In genomic region chr11:16982809-16983208, GRCh38 we compare ENCODE assay signal across 21 cellular contexts. TPM values are rescaled to one million over a fixed set of nuclear protein-coding genes. Genes with fewer than 3 reads are reported as not detected.
DNase-seq lines count a peak whose midpoint lies in the region; ATAC-seq, FAIRE-seq and TF ChIP-seq lines count a peak whose summit lies in the region.
"Had no signal": no experiment of that assay in that cellular context is flagged by ENCODE, and none has a peak within 500 bp of the region (broad histone marks: within the 10 kb centered on the region; RNA-seq: fewer than 3 reads in every experiment).

No MANE protein-coding gene starts in this region.

- no peak for TF ChIP-seq CTCF in HepG2 (CRISPR knock-in tag; IDR thresholded peaks at IDR 0.05)
- no peak for TF ChIP-seq CTCF in right lobe of liver (IDR thresholded peaks at IDR 0.05)
- TF ChIP-seq CTCF in endodermal cell (conservative IDR thresholded peaks at IDR 0.05) = no peak
- no peak for TF ChIP-seq CTCF in neural progenitor cell (IDR thresholded peaks at IDR 0.05)

- H3K4me1 Mint-ChIP-seq in endodermal cell (peaks cover 34% of the 10 kb centered on the region), neural progenitor cell (peaks cover 84% of the 10 kb centered on the region)

- ATAC-seq in HepG2 (no peak), right lobe of liver (no peak), GM18498 (IDR thresholded peaks at IDR 0.05; ENCODE audit: unreplicated experiment) (no peak)
- ATAC-seq: natural killer cell treated with Interleukin-12 subunit alpha and Interleukin-12 subunit beta and Interleukin-15 and Interleukin-18, amount 100 ng/mL, for 72 hours; WTC11 had no signal

- H3K9ac ChIP-seq in HepG2 (ENCODE audit: insufficient read depth, low read depth, low read length) (peak overlapping the region; percentile 73; the same call in 1 of the 2 replicates), endodermal cell (ENCODE audit: extremely low read depth, low read length, poor library complexity, severe bottlenecking) (no peak overlapping the region), neural progenitor cell (no peak overlapping the region)

- H3K27ac Mint-ChIP-seq in endodermal cell = no peak overlapping the region
- H3K27ac Mint-ChIP-seq in neural progenitor cell = peak overlapping the region; percentile 99
- H3K27ac Mint-ChIP-seq: natural killer cell treated with Interleukin-12 subunit alpha and Interleukin-12 subunit beta and Interleukin-15 and Interleukin-18, amount 100 ng/mL, for 72 hours; WTC11 had no signal

- TF ChIP-seq POLR2A in HepG2 (IDR thresholded peaks at IDR 0.05; ENCODE audit: insufficient read depth in 1 of 2, low read depth in 2 of 2, low read length in 2 of 2) = no peak
- no peak for TF ChIP-seq POLR2A in right lobe of liver (IDR thresholded peaks at IDR 0.05)

- TF ChIP-seq EP300 in HepG2 (IDR thresholded peaks at IDR 0.05; ENCODE audit: low read depth in 2 of 2, low read length in 2 of 2) = no peak
- TF ChIP-seq EP300 in HepG2 (CRISPR knock-in tag; IDR thresholded peaks at IDR 0.05; ENCODE audit: borderline replicate concordance) = no peak

- no peak for DNase-seq in HepG2 (ENCODE audit: low spot score)
- no peak for DNase-seq in right lobe of liver
- DNase-seq in endodermal cell = no peak
- no peak for DNase-seq in neural progenitor cell (ENCODE audit: low spot score)
- DNase-seq in urothelium cell line (ENCODE audit: low spot score) = no peak
- DNase-seq in NCI-H2081 treated with DMSO at 0.1 percent for 48 hours (lab: John Stamatoyannopoulos, UW) = no peak
- DNase-seq in activated CD8-positive, alpha-beta memory T cell treated with anti-CD3 and anti-CD28 coated beads, Interleukin-2, amount 50 U/mL, for 4 hours = no peak
- DNase-seq: ACHN; activated CD8-positive, alpha-beta memory T cell treated with anti-CD3 and anti-CD28 coated beads for 24 hours; activated gamma-delta T cell; CD4-positive, alpha-beta memory T cell; left ventricle myocardium superior; NCI-H1092; sigmoid colon; stimulated activated CD4-positive, alpha-beta T cell treated with anti-CD3 and anti-CD28 coated beads, Interleukin-2, amount 100 ng/mL, for 48 hours; T-helper 1 cell had no signal

- H3K9me3 ChIP-seq in HepG2 (ENCODE audit: low read length) (no peaks in the 10 kb centered on the region), right lobe of liver (no peaks in the 10 kb centered on the region), endodermal cell (ENCODE audit: control insufficient read depth, low read length) (no peaks in the 10 kb centered on the region), neural progenitor cell (ENCODE audit: low read depth) (no peaks in the 10 kb centered on the region)
- H3K9me3 ChIP-seq: sigmoid colon had no signal

- 100% methylated on average over 1 of the region's 1 CpG for WGBS in HepG2 (ENCODE audit: low lambda C conversion rate)
- 40% methylated on average over 1 of the region's 1 CpG for WGBS in right lobe of liver (ENCODE audit: insufficient coverage, low coverage, low lambda C conversion rate, missing lambda C conversion rate)
- 100% methylated on average over 1 of the region's 1 CpG; no CpG with 5 or more reads in 1 of the 2 experiments for WGBS in endodermal cell (ENCODE audit: insufficient coverage in 1 of 2, insufficient read length in 1 of 2), 2 experiments

- H3K27me3 ChIP-seq in HepG2 (ENCODE audit: control insufficient read depth in 1 of 2, insufficient read depth in 2 of 2, low read length in 2 of 2) (no peaks in the 10 kb centered on the region), right lobe of liver (no peaks in the 10 kb centered on the region), endodermal cell (ENCODE audit: control insufficient read depth, insufficient read depth, low read length, poor library complexity, severe bottlenecking) (no peaks in the 10 kb centered on the region), neural progenitor cell (no peaks in the 10 kb centered on the region)
- H3K27me3 ChIP-seq: sigmoid colon had no signal

- no peak overlapping the region for H3K4me3 Mint-ChIP-seq in endodermal cell
- peak overlapping the region; percentile 73 for H3K4me3 Mint-ChIP-seq in neural progenitor cell
- H3K4me3 Mint-ChIP-seq: CD4-positive, alpha-beta memory T cell; IgD-negative memory B cell; natural killer cell treated with Interleukin-12 subunit alpha and Interleukin-12 subunit beta and Interleukin-15 and Interleukin-18, amount 100 ng/mL, for 72 hours; WTC11 had no signal

- CTCF ChIA-PET in HepG2 (lab: Yijun Ruan, JAX; ENCODE audit: low intra/inter-chr PET ratio, low total read pairs) = no interaction called here

- H3K4me3 ChIP-seq in HepG2 (replicated peaks in 1 of 3; ENCODE audit: insufficient read depth in 1 of 3, low read depth in 2 of 3, low read length in 3 of 3) (peak overlapping the region in 1 of 3 experiments; percentile 52; a peak in 2 of 6 replicates), right lobe of liver (no peak overlapping the region), endodermal cell (ENCODE audit: low read length) (no peak overlapping the region), neural progenitor cell (no peak overlapping the region)
- H3K4me3 ChIP-seq: sigmoid colon had no signal

- in situ Hi-C loops in HepG2 (cut with HindIII; ENCODE audit: extremely low pct_ligation_motif_present, low pct_unique_long_range_greater_than_20kb) = no loop called here

- TF ChIP-seq RAD21 in HepG2 (CRISPR knock-in tag; IDR thresholded peaks at IDR 0.05) = no peak

- no TSS peak for BruUV-seq in HepG2 (replicated peaks; lab: Mats Ljungman, UMichigan)

- H3K27ac ChIP-seq in HepG2 (ENCODE audit: extremely low read length, insufficient read depth, low read length) = peak overlapping the region; percentile 85
- no peak overlapping the region for H3K27ac ChIP-seq in right lobe of liver
- peak overlapping the region; percentile 99 for H3K27ac ChIP-seq in endodermal cell (ENCODE audit: low read depth, low read length)
- no peak overlapping the region for H3K27ac ChIP-seq in neural progenitor cell

- H3K79me2 ChIP-seq in HepG2 (ENCODE audit: insufficient read depth, low read length) = peaks cover 68% of the 10 kb centered on the region
- H3K79me2 ChIP-seq in neural progenitor cell (ENCODE audit: low read depth) = peaks cover 9% of the 10 kb centered on the region

- no peak overlapping the region for H2AFZ ChIP-seq in HepG2 (ENCODE audit: low read length)
- H2AFZ ChIP-seq in neural progenitor cell (replicated peaks) = no peak overlapping the region

- peaks cover 85% of the 10 kb centered on the region for H3K4me1 ChIP-seq in HepG2 (ENCODE audit: insufficient read depth, low read length)
- H3K4me1 ChIP-seq in right lobe of liver = peaks cover 0 to 33% (median 15%) of the 10 kb centered on the region in 4 donors
- peaks cover 20% of the 10 kb centered on the region for H3K4me1 ChIP-seq in endodermal cell (ENCODE audit: control insufficient read depth, insufficient read depth, low read length)
- H3K4me1 ChIP-seq in neural progenitor cell = peaks cover 42% of the 10 kb centered on the region

- POLR2A ChIA-PET in HepG2 (lab: Yijun Ruan, JAX) = interaction anchor here (0.9 to 1.2 kb wide), 4 partner anchors 9 to 44 kb away, joined by 3 to 6 read pairs (median 4); partner anchors contain the start of gene PLEKHA7

- H3K27me3 Mint-ChIP-seq in endodermal cell (ENCODE audit: insufficient read depth) (peaks cover 7% of the 10 kb centered on the region), neural progenitor cell (ENCODE audit: insufficient read depth, low read depth) (peaks cover 2% of the 10 kb centered on the region)
- H3K27me3 Mint-ChIP-seq: CD4-positive, alpha-beta memory T cell; IgD-negative memory B cell; natural killer cell treated with Interleukin-12 subunit alpha and Interleukin-12 subunit beta and Interleukin-15 and Interleukin-18, amount 100 ng/mL, for 72 hours had no signal

- no peaks in the 10 kb centered on the region for H3K36me3 Mint-ChIP-seq in endodermal cell (ENCODE audit: low read depth)
- H3K36me3 Mint-ChIP-seq in neural progenitor cell = peaks cover 3% of the 10 kb centered on the region
- H3K36me3 Mint-ChIP-seq: natural killer cell treated with Interleukin-12 subunit alpha and Interleukin-12 subunit beta and Interleukin-15 and Interleukin-18, amount 100 ng/mL, for 72 hours; WTC11 had no signal

- peak overlapping the region; percentile 96 for H3K4me2 ChIP-seq in HepG2 (ENCODE audit: low read depth, low read length)
- H3K4me2 ChIP-seq in neural progenitor cell = no peak overlapping the region

- intact Hi-C loops in HepG2 (cut with micrococcal nuclease; ENCODE audit: unreplicated experiment) (no loop called here), right lobe of liver (cut with DNase I) (no loop called here)

- peaks cover 26% of the 10 kb centered on the region for H3F3A ChIP-seq in neural progenitor cell (ENCODE audit: low read depth)

- no peaks in the 10 kb centered on the region; the same call in 1 of the 2 replicates for H4K20me1 ChIP-seq in HepG2 (ENCODE audit: insufficient read depth, low read length)
- H4K20me1 ChIP-seq in neural progenitor cell (ENCODE audit: low read depth) = peaks cover 68% of the 10 kb centered on the region

- no peaks in the 10 kb centered on the region; a peak in 1 of 5 replicates for H3K36me3 ChIP-seq in HepG2 (replicated peaks in 1 of 2; ENCODE audit: control insufficient read depth in 1 of 2, insufficient read depth in 2 of 2, low read length in 2 of 2)
- H3K36me3 ChIP-seq in right lobe of liver = no peaks in the 10 kb centered on the region
- H3K36me3 ChIP-seq in endodermal cell (ENCODE audit: control insufficient read depth, insufficient read depth, low read length) = no peaks in the 10 kb centered on the region
- no peaks in the 10 kb centered on the region for H3K36me3 ChIP-seq in neural progenitor cell
- H3K36me3 ChIP-seq: sigmoid colon had no signal

- H3K9me3 Mint-ChIP-seq in endodermal cell (no peaks in the 10 kb centered on the region), neural progenitor cell (no peaks in the 10 kb centered on the region)
- H3K9me3 Mint-ChIP-seq: IgD-negative memory B cell; natural killer cell treated with Interleukin-12 subunit alpha and Interleukin-12 subunit beta and Interleukin-15 and Interleukin-18, amount 100 ng/mL, for 72 hours; WTC11 had no signal

- FAIRE-seq in HepG2 (lab: Jason Lieb, UNC) (peak; percentile 50), urothelium cell line (lab: Jason Lieb, UNC) (peak; percentile 17)
- FAIRE-seq: G401.6 had no signal

RNA-seq across cellular contexts. Expression of gene PLEKHA7, which starts 31.4 kb away (rescaled TPM):
- total RNA-seq in HepG2 (2016; rRNA removed; fragmentation: Illumina TruSeq; extraction: Trizol) (13.1 and 17.5 TPM in 2 replicates), right lobe of liver (10 to 100 TPM; 12.7 to 26.7 (median 21.5) TPM), endodermal cell (10 to 100 TPM; 17.5 to 21.9 TPM), neural progenitor cell (ENCODE audit: low replicate concordance) (20.3 and 24.0 TPM in 2 replicates)
- 6.3 and 10.6 TPM in 2 replicates for total RNA-seq in HepG2 (2016; cell fraction: cytosol; rRNA removed; fragmentation: Illumina TruSeq; extraction: Trizol; ENCODE audit: low read depth)
- total RNA-seq in HepG2 (2016; cell fraction: insoluble cytoplasmic fraction; rRNA removed; fragmentation: Illumina TruSeq; extraction: Trizol) = 11.5 and 15.9 TPM in 2 replicates
- 7.6 and 8.4 TPM in 2 replicates for total RNA-seq in HepG2 (2016; cell fraction: membrane; rRNA removed; fragmentation: Illumina TruSeq; extraction: Trizol)
- 24.7 and 31.2 TPM in 2 replicates for total RNA-seq in HepG2 (2016; cell fraction: nucleus; rRNA removed; fragmentation: Illumina TruSeq; extraction: Trizol)
- polyA plus RNA-seq in HepG2 (2011; rRNA removed) = 17.7 and 18.7 TPM in 2 replicates
- polyA plus RNA-seq in HepG2 (2011; cell fraction: cytosol; rRNA removed) = 7.6 and 8.0 TPM in 2 replicates
- 54.1 and 60.4 TPM in 2 replicates for polyA plus RNA-seq in HepG2 (2011; cell fraction: nucleus; rRNA removed)
- polyA plus RNA-seq in HepG2 (2012) = 13.6 and 13.9 TPM in 2 replicates
- 1.1 and 1.4 TPM in 2 replicates for polyA plus RNA-seq in HepG2 (2016; cell fraction: cytosol; fragmentation: Illumina TruSeq; extraction: Trizol; ENCODE audit: low read depth)
- 15.2 and 18.7 TPM in 2 replicates for polyA plus RNA-seq in HepG2 (2016; cell fraction: insoluble cytoplasmic fraction; fragmentation: Illumina TruSeq; extraction: Trizol; ENCODE audit: low read depth)
- polyA plus RNA-seq in HepG2 (2016; cell fraction: membrane; fragmentation: Illumina TruSeq; extraction: Trizol; ENCODE audit: low read depth) = 3.2 and 3.9 TPM in 2 replicates
- 54.7 and 64.0 TPM in 2 replicates for polyA plus RNA-seq in HepG2 (2016; cell fraction: nucleus; fragmentation: Illumina TruSeq; extraction: Trizol; ENCODE audit: insufficient read depth, low read depth)
- 7.3 and 14.7 TPM in 2 replicates for polyA minus RNA-seq in HepG2 (2011; rRNA and poly(A)+ RNA removed; ENCODE audit: low replicate concordance)
- 3.6 and 7.4 TPM in 2 replicates for polyA minus RNA-seq in HepG2 (2011; cell fraction: cytosol; rRNA and poly(A)+ RNA removed)
- polyA minus RNA-seq in HepG2 (2011; cell fraction: nucleus; rRNA and poly(A)+ RNA removed) = 35.8 and 42.5 TPM in 2 replicates
- polyA plus RNA-seq in endodermal cell (2013, experiment 1 of 2) = 19.0 TPM
- polyA plus RNA-seq in endodermal cell (2013, experiment 2 of 2) = 20.8 TPM

Comparison
In these comparisons a context has a peak if more than half of its experiments do, and no peak if none do; other contexts are left out.
1. H3K27ac ChIP-seq: peak in HepG2 (single experiment) and endodermal cell (single experiment); none in right lobe of liver (0 of 3) and neural progenitor cell (single experiment).